1 cellular context compared by ENCODE assay signal in the genomic region with DNA sequence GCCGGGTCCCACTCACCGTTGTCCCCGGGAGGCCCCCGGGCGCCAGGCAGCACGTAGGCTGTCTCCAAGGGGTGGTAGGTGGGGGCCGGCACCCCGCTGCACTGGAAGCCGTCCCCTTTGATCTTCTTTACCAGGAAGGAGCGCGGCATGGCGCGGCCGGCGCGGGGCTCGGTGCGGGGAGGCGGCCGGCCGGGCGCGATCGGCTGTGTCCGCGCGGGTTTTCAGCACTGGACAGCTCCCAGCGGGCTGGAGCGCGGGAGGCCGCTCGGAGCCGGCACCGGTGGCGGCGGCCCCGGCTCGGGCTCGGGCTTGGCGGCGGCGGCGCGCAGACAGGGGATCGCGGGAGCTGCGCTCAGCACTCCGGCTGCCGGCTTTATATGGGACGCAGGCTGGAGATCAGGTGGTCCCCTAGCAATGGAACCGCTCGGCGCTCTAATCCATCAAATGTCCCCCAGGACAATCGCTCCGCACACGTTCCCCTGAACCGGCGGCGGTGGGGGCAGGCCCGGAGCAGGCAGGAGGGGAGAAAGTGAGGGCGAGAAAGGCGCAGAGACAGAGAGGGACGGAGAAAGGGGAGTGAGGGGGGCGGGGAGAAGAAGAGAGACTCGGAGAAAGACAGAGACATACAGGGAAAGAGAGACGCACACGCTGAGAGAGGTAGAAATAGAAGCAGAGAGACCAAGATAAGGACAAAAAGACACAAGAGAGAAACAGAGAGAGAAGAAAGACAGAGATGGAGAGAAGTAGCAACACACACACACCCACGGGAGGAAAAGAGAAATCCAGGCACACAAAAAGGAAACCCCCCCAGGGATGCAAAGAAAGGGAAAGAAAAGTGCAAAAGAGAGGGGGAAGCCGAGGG.
TF ChIP-seq lines count a peak whose summit lies in the region.

A gene (minus strand): TSS at position 350 of the 862 bp plus-strand sequence. CDS start 201 bp downstream, at position 149.

TF ChIP-seq in K562, 482 proteins besides CTCF, POLR2A, EP300 and RAD21 (continued from another document and continues in another):
- peak; percentile 76 to 92; a peak in 1 of 4 replicates for TF ChIP-seq SIN3A (IDR thresholded peaks at IDR 0.05; ENCODE audit: borderline replicate concordance in 2 of 2, control insufficient read depth in 1 of 2, low read depth in 2 of 2, low read length in 2 of 2)
- TF ChIP-seq CHD1 (IDR thresholded peaks at IDR 0.05; ENCODE audit: low read length) = peak; percentile 70
- TF ChIP-seq, protein P1, sequence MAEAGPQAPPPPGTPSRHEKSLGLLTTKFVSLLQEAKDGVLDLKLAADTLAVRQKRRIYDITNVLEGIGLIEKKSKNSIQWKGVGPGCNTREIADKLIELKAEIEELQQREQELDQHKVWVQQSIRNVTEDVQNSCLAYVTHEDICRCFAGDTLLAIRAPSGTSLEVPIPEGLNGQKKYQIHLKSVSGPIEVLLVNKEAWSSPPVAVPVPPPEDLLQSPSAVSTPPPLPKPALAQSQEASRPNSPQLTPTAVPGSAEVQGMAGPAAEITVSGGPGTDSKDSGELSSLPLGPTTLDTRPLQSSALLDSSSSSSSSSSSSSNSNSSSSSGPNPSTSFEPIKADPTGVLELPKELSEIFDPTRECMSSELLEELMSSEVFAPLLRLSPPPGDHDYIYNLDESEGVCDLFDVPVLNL (CRISPR knock-in tag; IDR thresholded peaks at IDR 0.05; ENCODE audit: low read depth) = no peak
- no peak for TF ChIP-seq BRF1 (IDR thresholded peaks at IDR 0.05; ENCODE audit: borderline replicate concordance, extremely low read depth, insufficient read length)
- TF ChIP-seq, protein P2, sequence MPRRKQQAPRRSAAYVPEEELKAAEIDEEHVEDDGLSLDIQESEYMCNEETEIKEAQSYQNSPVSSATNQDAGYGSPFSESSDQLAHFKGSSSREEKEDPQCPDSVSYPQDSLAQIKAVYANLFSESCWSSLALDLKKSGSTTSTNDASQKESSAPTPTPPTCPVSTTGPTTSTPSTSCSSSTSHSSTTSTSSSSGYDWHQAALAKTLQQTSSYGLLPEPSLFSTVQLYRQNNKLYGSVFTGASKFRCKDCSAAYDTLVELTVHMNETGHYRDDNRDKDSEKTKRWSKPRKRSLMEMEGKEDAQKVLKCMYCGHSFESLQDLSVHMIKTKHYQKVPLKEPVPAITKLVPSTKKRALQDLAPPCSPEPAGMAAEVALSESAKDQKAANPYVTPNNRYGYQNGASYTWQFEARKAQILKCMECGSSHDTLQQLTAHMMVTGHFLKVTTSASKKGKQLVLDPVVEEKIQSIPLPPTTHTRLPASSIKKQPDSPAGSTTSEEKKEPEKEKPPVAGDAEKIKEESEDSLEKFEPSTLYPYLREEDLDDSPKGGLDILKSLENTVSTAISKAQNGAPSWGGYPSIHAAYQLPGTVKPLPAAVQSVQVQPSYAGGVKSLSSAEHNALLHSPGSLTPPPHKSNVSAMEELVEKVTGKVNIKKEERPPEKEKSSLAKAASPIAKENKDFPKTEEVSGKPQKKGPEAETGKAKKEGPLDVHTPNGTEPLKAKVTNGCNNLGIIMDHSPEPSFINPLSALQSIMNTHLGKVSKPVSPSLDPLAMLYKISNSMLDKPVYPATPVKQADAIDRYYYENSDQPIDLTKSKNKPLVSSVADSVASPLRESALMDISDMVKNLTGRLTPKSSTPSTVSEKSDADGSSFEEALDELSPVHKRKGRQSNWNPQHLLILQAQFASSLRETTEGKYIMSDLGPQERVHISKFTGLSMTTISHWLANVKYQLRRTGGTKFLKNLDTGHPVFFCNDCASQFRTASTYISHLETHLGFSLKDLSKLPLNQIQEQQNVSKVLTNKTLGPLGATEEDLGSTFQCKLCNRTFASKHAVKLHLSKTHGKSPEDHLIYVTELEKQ (CRISPR knock-in tag; IDR thresholded peaks at IDR 0.05) = no peak
- no peak for TF ChIP-seq TOE1 (IDR thresholded peaks at IDR 0.05; ENCODE audit: borderline replicate concordance)
- peak; percentile 73; the same call in 1 of the 2 replicates for TF ChIP-seq TOE1 (CRISPR knock-in tag; IDR thresholded peaks at IDR 0.05; ENCODE audit: borderline replicate concordance, low read depth)
- TF ChIP-seq HLTF (IDR thresholded peaks at IDR 0.05) = no peak
- 0 out of 2 replicates have a peak, but pooled peaks have one; percentile 30 for TF ChIP-seq EGR1 (conservative IDR thresholded peaks at IDR 0.05)
- TF ChIP-seq, protein P3, sequence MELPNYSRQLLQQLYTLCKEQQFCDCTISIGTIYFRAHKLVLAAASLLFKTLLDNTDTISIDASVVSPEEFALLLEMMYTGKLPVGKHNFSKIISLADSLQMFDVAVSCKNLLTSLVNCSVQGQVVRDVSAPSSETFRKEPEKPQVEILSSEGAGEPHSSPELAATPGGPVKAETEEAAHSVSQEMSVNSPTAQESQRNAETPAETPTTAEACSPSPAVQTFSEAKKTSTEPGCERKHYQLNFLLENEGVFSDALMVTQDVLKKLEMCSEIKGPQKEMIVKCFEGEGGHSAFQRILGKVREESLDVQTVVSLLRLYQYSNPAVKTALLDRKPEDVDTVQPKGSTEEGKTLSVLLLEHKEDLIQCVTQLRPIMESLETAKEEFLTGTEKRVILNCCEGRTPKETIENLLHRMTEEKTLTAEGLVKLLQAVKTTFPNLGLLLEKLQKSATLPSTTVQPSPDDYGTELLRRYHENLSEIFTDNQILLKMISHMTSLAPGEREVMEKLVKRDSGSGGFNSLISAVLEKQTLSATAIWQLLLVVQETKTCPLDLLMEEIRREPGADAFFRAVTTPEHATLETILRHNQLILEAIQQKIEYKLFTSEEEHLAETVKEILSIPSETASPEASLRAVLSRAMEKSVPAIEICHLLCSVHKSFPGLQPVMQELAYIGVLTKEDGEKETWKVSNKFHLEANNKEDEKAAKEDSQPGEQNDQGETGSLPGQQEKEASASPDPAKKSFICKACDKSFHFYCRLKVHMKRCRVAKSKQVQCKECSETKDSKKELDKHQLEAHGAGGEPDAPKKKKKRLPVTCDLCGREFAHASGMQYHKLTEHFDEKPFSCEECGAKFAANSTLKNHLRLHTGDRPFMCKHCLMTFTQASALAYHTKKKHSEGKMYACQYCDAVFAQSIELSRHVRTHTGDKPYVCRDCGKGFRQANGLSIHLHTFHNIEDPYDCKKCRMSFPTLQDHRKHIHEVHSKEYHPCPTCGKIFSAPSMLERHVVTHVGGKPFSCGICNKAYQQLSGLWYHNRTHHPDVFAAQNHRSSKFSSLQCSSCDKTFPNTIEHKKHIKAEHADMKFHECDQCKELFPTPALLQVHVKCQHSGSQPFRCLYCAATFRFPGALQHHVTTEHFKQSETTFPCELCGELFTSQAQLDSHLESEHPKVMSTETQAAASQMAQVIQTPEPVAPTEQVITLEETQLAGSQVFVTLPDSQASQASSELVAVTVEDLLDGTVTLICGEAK (IDR thresholded peaks at IDR 0.05) = no peak
- TF ChIP-seq, protein P3 (CRISPR knock-in tag; IDR thresholded peaks at IDR 0.05) = peak; percentile 2; the same call in 1 of the 2 replicates
- TF ChIP-seq, protein P4, sequence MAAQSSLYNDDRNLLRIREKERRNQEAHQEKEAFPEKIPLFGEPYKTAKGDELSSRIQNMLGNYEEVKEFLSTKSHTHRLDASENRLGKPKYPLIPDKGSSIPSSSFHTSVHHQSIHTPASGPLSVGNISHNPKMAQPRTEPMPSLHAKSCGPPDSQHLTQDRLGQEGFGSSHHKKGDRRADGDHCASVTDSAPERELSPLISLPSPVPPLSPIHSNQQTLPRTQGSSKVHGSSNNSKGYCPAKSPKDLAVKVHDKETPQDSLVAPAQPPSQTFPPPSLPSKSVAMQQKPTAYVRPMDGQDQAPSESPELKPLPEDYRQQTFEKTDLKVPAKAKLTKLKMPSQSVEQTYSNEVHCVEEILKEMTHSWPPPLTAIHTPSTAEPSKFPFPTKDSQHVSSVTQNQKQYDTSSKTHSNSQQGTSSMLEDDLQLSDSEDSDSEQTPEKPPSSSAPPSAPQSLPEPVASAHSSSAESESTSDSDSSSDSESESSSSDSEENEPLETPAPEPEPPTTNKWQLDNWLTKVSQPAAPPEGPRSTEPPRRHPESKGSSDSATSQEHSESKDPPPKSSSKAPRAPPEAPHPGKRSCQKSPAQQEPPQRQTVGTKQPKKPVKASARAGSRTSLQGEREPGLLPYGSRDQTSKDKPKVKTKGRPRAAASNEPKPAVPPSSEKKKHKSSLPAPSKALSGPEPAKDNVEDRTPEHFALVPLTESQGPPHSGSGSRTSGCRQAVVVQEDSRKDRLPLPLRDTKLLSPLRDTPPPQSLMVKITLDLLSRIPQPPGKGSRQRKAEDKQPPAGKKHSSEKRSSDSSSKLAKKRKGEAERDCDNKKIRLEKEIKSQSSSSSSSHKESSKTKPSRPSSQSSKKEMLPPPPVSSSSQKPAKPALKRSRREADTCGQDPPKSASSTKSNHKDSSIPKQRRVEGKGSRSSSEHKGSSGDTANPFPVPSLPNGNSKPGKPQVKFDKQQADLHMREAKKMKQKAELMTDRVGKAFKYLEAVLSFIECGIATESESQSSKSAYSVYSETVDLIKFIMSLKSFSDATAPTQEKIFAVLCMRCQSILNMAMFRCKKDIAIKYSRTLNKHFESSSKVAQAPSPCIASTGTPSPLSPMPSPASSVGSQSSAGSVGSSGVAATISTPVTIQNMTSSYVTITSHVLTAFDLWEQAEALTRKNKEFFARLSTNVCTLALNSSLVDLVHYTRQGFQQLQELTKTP (IDR thresholded peaks at IDR 0.05; ENCODE audit: low read depth in 1 of 2, partially characterized antibody in 2 of 2) = no peak
- TF ChIP-seq SAFB (IDR thresholded peaks at IDR 0.05; ENCODE audit: borderline replicate concordance, low read depth, low read length) = peak; percentile 77
- no peak for TF ChIP-seq BRCA1 (IDR thresholded peaks at IDR 0.05)
- TF ChIP-seq BRCA1 (CRISPR knock-in tag; IDR thresholded peaks at IDR 0.05) = peak; percentile 56; the same call in 1 of the 2 replicates
- TF ChIP-seq, protein P5, sequence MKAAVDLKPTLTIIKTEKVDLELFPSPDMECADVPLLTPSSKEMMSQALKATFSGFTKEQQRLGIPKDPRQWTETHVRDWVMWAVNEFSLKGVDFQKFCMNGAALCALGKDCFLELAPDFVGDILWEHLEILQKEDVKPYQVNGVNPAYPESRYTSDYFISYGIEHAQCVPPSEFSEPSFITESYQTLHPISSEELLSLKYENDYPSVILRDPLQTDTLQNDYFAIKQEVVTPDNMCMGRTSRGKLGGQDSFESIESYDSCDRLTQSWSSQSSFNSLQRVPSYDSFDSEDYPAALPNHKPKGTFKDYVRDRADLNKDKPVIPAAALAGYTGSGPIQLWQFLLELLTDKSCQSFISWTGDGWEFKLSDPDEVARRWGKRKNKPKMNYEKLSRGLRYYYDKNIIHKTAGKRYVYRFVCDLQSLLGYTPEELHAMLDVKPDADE (conservative IDR thresholded peaks at IDR 0.05; ENCODE audit: control insufficient read depth, low read depth, low read length) = 0 out of 2 replicates have a peak, but pooled peaks have one; percentile 45
- TF ChIP-seq ZNF174 (CRISPR knock-in tag; IDR thresholded peaks at IDR 0.05) = no peak
- no peak for TF ChIP-seq ZNF12 (CRISPR knock-in tag; IDR thresholded peaks at IDR 0.05)
- TF ChIP-seq, protein P6, sequence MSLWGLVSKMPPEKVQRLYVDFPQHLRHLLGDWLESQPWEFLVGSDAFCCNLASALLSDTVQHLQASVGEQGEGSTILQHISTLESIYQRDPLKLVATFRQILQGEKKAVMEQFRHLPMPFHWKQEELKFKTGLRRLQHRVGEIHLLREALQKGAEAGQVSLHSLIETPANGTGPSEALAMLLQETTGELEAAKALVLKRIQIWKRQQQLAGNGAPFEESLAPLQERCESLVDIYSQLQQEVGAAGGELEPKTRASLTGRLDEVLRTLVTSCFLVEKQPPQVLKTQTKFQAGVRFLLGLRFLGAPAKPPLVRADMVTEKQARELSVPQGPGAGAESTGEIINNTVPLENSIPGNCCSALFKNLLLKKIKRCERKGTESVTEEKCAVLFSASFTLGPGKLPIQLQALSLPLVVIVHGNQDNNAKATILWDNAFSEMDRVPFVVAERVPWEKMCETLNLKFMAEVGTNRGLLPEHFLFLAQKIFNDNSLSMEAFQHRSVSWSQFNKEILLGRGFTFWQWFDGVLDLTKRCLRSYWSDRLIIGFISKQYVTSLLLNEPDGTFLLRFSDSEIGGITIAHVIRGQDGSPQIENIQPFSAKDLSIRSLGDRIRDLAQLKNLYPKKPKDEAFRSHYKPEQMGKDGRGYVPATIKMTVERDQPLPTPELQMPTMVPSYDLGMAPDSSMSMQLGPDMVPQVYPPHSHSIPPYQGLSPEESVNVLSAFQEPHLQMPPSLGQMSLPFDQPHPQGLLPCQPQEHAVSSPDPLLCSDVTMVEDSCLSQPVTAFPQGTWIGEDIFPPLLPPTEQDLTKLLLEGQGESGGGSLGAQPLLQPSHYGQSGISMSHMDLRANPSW (CRISPR knock-in tag; IDR thresholded peaks at IDR 0.05) = no peak
- TF ChIP-seq, protein P7, sequence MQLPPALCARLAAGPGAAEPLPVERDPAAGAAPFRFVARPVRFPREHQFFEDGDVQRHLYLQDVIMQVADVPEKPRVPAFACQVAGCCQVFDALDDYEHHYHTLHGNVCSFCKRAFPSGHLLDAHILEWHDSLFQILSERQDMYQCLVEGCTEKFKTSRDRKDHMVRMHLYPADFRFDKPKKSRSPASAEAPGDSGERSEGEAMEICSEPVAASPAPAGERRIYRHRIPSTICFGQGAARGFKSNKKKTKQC (CRISPR knock-in tag; IDR thresholded peaks at IDR 0.05) = peak; percentile 95
- no peak for TF ChIP-seq NR1H2 (CRISPR knock-in tag; IDR thresholded peaks at IDR 0.05)
- TF ChIP-seq PML (IDR thresholded peaks at IDR 0.05; ENCODE audit: low read length) = no peak
